Comparison of ENCODE assay signal across 22 cellular contexts in the genomic region with DNA sequence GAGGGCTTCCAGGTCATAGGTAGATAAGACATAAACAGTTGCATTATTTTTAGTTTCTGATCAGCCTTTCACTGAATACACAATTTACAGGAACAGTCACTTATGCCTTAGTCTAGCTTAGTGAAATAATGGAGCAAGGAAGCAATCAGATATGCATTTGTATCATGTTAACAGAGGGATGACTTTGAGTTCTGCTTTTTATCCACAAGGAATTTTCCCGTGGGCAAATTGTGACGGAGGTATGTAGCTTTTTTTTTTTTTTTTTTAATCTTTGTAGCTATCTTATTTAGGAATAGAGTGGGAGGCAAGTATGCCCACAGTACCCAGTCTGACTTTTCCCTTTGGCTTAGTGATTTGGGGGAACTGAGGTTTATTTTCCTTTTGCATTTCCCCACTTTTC. TPM values are rescaled to one million over a fixed set of nuclear protein-coding genes. Genes with fewer than 3 reads are reported as not detected.
A peak's percentile ranks its signal among the peaks of the same experiment; 100 is the strongest.
DNase-seq lines count a peak whose midpoint lies in the region; FAIRE-seq and TF ChIP-seq lines count a peak whose summit lies in the region.
"Had no signal": no experiment of that assay in that cellular context is flagged by ENCODE, and none has a peak within 500 bp of the region (broad histone marks: within the 10 kb centered on the region; RNA-seq: fewer than 3 reads in every experiment).

No MANE protein-coding gene starts in this region.

- TF ChIP-seq CTCF in astrocyte (IDR thresholded peaks at IDR 0.05; ENCODE audit: insufficient read depth, low read depth, low read length) (no peak), mesothelial cell of epicardium (IDR thresholded peaks at IDR 0.05; ENCODE audit: unreplicated experiment) (no peak)

- H3K4me1 ChIP-seq in HUES6 (ENCODE audit: control insufficient read depth, insufficient read depth, low read length) (peaks cover 34% of the 10 kb centered on the region), astrocyte (ENCODE audit: insufficient read depth, low read length) (peaks cover 13% of the 10 kb centered on the region)

- H3K4me2 ChIP-seq in astrocyte (ENCODE audit: low read length), result no peak overlapping the region
- H3K4me2 ChIP-seq: KMS-11, SK-N-SH had no signal

- H3K36me3 ChIP-seq in HUES6 (ENCODE audit: control insufficient read depth, insufficient read depth, low read length), result no peaks in the 10 kb centered on the region
- H3K36me3 ChIP-seq in astrocyte (ENCODE audit: insufficient read depth, low read length), result no peaks in the 10 kb centered on the region

- peak overlapping the region; percentile 75 for H3K27ac Mint-ChIP-seq in astrocyte (ENCODE audit: unreplicated experiment)
- H3K27ac Mint-ChIP-seq in mesothelial cell of epicardium, result peak overlapping the region; percentile 82
- H3K27ac Mint-ChIP-seq: B cell; CD4-positive, CD25-positive, alpha-beta regulatory T cell had no signal

- no peak for FAIRE-seq in astrocyte (lab: Jason Lieb, UNC)
- peak; percentile 55 for FAIRE-seq in urothelium cell line (lab: Jason Lieb, UNC)
- no peak for FAIRE-seq in RCC 7860 (lab: Jason Lieb, UNC)
- FAIRE-seq: HepG2 had no signal

- H3K27me3 ChIP-seq in HUES6 (ENCODE audit: control insufficient read depth, insufficient read depth, low read length), result no peaks in the 10 kb centered on the region
- H3K27me3 ChIP-seq in astrocyte (ENCODE audit: insufficient read depth, low read length), result no peaks in the 10 kb centered on the region

- peaks cover 47% of the 10 kb centered on the region for H3K4me1 Mint-ChIP-seq in astrocyte (ENCODE audit: low read depth, unreplicated experiment)
- peaks cover 29% of the 10 kb centered on the region for H3K4me1 Mint-ChIP-seq in mesothelial cell of epicardium
- H3K4me1 Mint-ChIP-seq: B cell; CD4-positive, CD25-positive, alpha-beta regulatory T cell had no signal

- no peaks in the 10 kb centered on the region for H4K20me1 ChIP-seq in astrocyte (ENCODE audit: insufficient read depth, low read length)

- H3K9me3 ChIP-seq in HUES6 (ENCODE audit: control insufficient read depth, insufficient read depth, low read depth, low read length) (no peaks in the 10 kb centered on the region), astrocyte (ENCODE audit: insufficient read depth, low read depth, low read length) (no peaks in the 10 kb centered on the region)
- H3K9me3 ChIP-seq: Caco-2, SK-N-SH had no signal

- H3K9me3 Mint-ChIP-seq in astrocyte (ENCODE audit: unreplicated experiment) (peaks cover 3% of the 10 kb centered on the region), mesothelial cell of epicardium (no peaks in the 10 kb centered on the region)

- peak overlapping the region; percentile 50; the same call in 1 of the 2 replicates for H3K4me3 ChIP-seq in HUES6 (ENCODE audit: low read depth, low read length)
- no peak overlapping the region for H3K4me3 ChIP-seq in astrocyte (ENCODE audit: insufficient read depth, low read depth, low read length)

- no peaks in the 10 kb centered on the region for H3K79me2 ChIP-seq in astrocyte (ENCODE audit: insufficient read depth, low read length)

- H3K4me3 Mint-ChIP-seq in astrocyte (ENCODE audit: unreplicated experiment) (no peak overlapping the region), mesothelial cell of epicardium (no peak overlapping the region)
- H3K4me3 Mint-ChIP-seq: B cell; CD4-positive, CD25-positive, alpha-beta regulatory T cell had no signal

- H2AFZ ChIP-seq in astrocyte (ENCODE audit: low read depth, low read length), result no peak overlapping the region

- H3K27me3 Mint-ChIP-seq in astrocyte (ENCODE audit: low read depth, unreplicated experiment) (no peaks in the 10 kb centered on the region), mesothelial cell of epicardium (ENCODE audit: low read depth) (no peaks in the 10 kb centered on the region)

- H3K36me3 Mint-ChIP-seq in astrocyte (ENCODE audit: low read depth, unreplicated experiment) (no peaks in the 10 kb centered on the region), mesothelial cell of epicardium (no peaks in the 10 kb centered on the region)
- H3K36me3 Mint-ChIP-seq: CD4-positive, CD25-positive, alpha-beta regulatory T cell had no signal

- H3K9ac ChIP-seq in HUES6 (ENCODE audit: low read length) (no peak overlapping the region), astrocyte (ENCODE audit: low read length) (no peak overlapping the region)
- H3K9ac ChIP-seq: KMS-11, SK-N-SH had no signal

- H3K27ac ChIP-seq in HUES6 (ENCODE audit: low read depth, low read length), result peak overlapping the region; percentile 73; the same call in 1 of the 2 replicates
- H3K27ac ChIP-seq in astrocyte (ENCODE audit: low read depth, low read length), result no peak overlapping the region
- H3K27ac ChIP-seq: KMS-11 had no signal

- DNase-seq in astrocyte (ENCODE audit: low read depth) (peak; percentile 60), mesothelial cell of epicardium (ENCODE audit: low spot score in 2 of 2, unreplicated experiment in 2 of 2) (no peak), urothelium cell line (ENCODE audit: low spot score) (no peak), RCC 7860 (ENCODE audit: low spot score) (no peak), epidermal melanocyte (ENCODE audit: insufficient read length, low spot score) (no peak), cerebellum (ENCODE audit: low spot score) (no peak), glomerular visceral epithelial cell (ENCODE audit: extremely low spot score) (no peak)
- DNase-seq: Caco-2; CD4-positive, CD25-positive, alpha-beta regulatory T cell; DMS153; NCI-H1048; NCI-H146; NCI-H2081 treated with DMSO at 0.1 percent for 48 hours; NCI-H2227 treated with DMSO at 0.1 percent for 48 hours; NCI-H524; Right ventricle myocardium superior; SK-N-SH had no signal

RNA-seq across cellular contexts. Expression of a gene that starts 3.4 kb away (rescaled TPM):
- total RNA-seq in astrocyte (2.5 and 3.1 TPM in 2 replicates), mesothelial cell of epicardium (not detected in 3 replicates), cerebellum (not detected)
- total RNA-seq: B cell; CD4-positive, CD25-positive, alpha-beta regulatory T cell; HepG2; Right ventricle myocardium superior had no signal

RNA-seq across cellular contexts. Expression of a gene that starts 18.5 kb away (rescaled TPM):
- 243 and 260 TPM in 2 replicates for total RNA-seq in astrocyte
- 357 to 369 TPM (median 366 TPM) in 3 replicates for total RNA-seq in mesothelial cell of epicardium
- 164 TPM for total RNA-seq in cerebellum

RNA-seq across cellular contexts. Expression of a gene that starts 27.2 kb away (rescaled TPM):
- total RNA-seq in astrocyte, result not detected in 2 replicates
- not detected in 3 replicates for total RNA-seq in mesothelial cell of epicardium
- not detected for total RNA-seq in cerebellum
- total RNA-seq: B cell; Caco-2; CD4-positive, CD25-positive, alpha-beta regulatory T cell; HepG2; MCF 10A; Right ventricle myocardium superior had no signal

RNA-seq across cellular contexts. Expression of a gene that starts 37.6 kb away (rescaled TPM):
- total RNA-seq in astrocyte (0.07 TPM in 1 of 2 replicates, not detected in the other), mesothelial cell of epicardium (not detected in 3 replicates), cerebellum (not detected)
- total RNA-seq: B cell; Caco-2; CD4-positive, CD25-positive, alpha-beta regulatory T cell; HepG2; MCF 10A; Right ventricle myocardium superior had no signal
